In the genomic region with DNA sequence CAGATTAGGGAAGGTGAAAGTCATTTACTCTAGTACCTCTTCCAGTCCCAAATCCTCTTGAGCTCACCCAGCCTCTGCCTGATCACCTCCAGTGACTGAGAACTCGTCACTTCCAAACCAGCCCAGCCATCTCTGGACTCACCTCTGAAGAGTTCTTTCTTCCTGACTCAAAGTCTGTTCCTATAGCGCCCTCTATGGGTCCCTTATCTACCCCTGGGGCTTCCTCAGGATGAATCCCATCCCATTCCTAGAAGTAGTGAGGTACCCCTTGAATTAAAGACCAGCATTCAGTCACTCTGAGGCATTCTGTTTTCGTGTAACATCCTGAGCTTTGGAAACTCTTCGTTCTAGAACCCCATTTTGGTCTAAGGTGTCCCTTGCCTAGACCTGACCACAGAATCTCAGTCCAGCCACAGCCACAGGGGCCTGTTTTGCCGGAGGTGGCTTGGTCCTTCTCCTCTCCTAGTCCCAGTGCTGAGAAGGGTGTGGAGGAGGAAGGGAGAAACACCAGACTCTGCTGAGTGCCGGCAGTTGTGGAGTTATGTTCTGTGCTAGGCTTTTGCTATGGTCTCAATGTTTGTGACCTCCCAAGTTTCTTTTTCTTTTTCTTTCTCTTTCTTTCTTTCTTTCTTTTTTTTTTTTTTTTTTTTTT, we compare ENCODE assay signal across 8 cellular contexts. TPM values are rescaled to one million over a fixed set of nuclear protein-coding genes. Genes with fewer than 3 reads are reported as not detected.
DNase-seq lines count a peak whose midpoint lies in the region; ATAC-seq, FAIRE-seq and TF ChIP-seq lines count a peak whose summit lies in the region.

No MANE protein-coding gene starts in this region.

- no peak overlapping the region for H3K4me3 Mint-ChIP-seq in activated T-cell treated with anti-CD3 and anti-CD28 coated beads, Interleukin-2, amount 50 U/mL, for 24 hours
- H3K4me3 Mint-ChIP-seq in activated T-helper 2 cell treated with anti-CD3 and anti-CD28 coated beads, Interferon-gamma antibody, Interleukin-2, Interleukin-4, amounts not matched to agents 10 μg/mL and 5 μg/mL and 100 μg/mL, durations not matched to agents 14 hours and 24 hours and 36 hours (ENCODE audit: low read depth): no peak overlapping the region

- H3K27me3 ChIP-seq in HCT116 (ENCODE audit: insufficient read depth, low read length): no peaks in the 10 kb centered on the region
- H3K27me3 ChIP-seq in endothelial cell of umbilical vein (ENCODE audit: control insufficient read depth in 2 of 2, insufficient read depth in 2 of 2, low read length in 2 of 2): peaks cover 5 to 12% of the 10 kb centered on the region in 2 experiments

- H3K36me3 ChIP-seq in HCT116 (ENCODE audit: control insufficient read depth in 1 of 2, insufficient read depth in 2 of 2, low read length in 2 of 2): no peaks in the 10 kb centered on the region
- no peaks in the 10 kb centered on the region for H3K36me3 ChIP-seq in endothelial cell of umbilical vein (ENCODE audit: control insufficient read depth in 2 of 2, extremely low read depth in 1 of 2, insufficient read depth in 2 of 2, low read length in 2 of 2)

- TF ChIP-seq RAD21 in HCT116 (IDR thresholded peaks at IDR 0.05; ENCODE audit: low read depth): peak; percentile 88

- H3K9me1 ChIP-seq in endothelial cell of umbilical vein (replicated peaks; ENCODE audit: control insufficient read depth, extremely low read depth, insufficient read depth, low read length): no peaks in the 10 kb centered on the region

- no peaks in the 10 kb centered on the region for H4K20me1 ChIP-seq in HCT116 (ENCODE audit: insufficient read depth)
- H4K20me1 ChIP-seq in endothelial cell of umbilical vein (replicated peaks; ENCODE audit: control insufficient read depth, extremely low read depth, insufficient read depth, low read length): no peaks in the 10 kb centered on the region

- H2AFZ ChIP-seq in HCT116 (ENCODE audit: low read depth, low read length, poor library complexity, severe bottlenecking): no peak overlapping the region
- H2AFZ ChIP-seq in endothelial cell of umbilical vein (ENCODE audit: low read depth, low read length): no peak overlapping the region

- peak; percentile 53 for DNase-seq in CD1c-positive myeloid dendritic cell (ENCODE audit: extremely low spot score)
- peak; percentile 73 for DNase-seq in HCT116 (ENCODE audit: low read depth, low spot score)
- peak; percentile 92 for DNase-seq in NCI-H69 (lab: John Stamatoyannopoulos, UW)
- DNase-seq in endothelial cell of umbilical vein (ENCODE audit: low read depth, low spot score): no peak
- DNase-seq in urothelium cell line (ENCODE audit: low spot score): peak; percentile 63
- no peak for DNase-seq in activated T-cell treated with anti-CD3 and anti-CD28 coated beads, Interleukin-2, amount 50 U/mL, for 24 hours
- DNase-seq in activated T-helper 2 cell treated with anti-CD3 and anti-CD28 coated beads, Interferon-gamma antibody, Interleukin-2, Interleukin-4, amounts not matched to agents 10 μg/mL and 5 μg/mL and 100 μg/mL, durations not matched to agents 14 hours and 24 hours and 36 hours (ENCODE audit: low spot score): no peak

- H3K4me2 ChIP-seq in HCT116 (ENCODE audit: low read length): no peak overlapping the region
- no peak overlapping the region for H3K4me2 ChIP-seq in endothelial cell of umbilical vein (ENCODE audit: insufficient read depth, low read length)

- TF ChIP-seq POLR2A in HCT116 (IDR thresholded peaks at IDR 0.05; ENCODE audit: borderline replicate concordance, extremely low read depth, insufficient read depth, insufficient read length) (no peak), endothelial cell of umbilical vein (IDR thresholded peaks at IDR 0.05; ENCODE audit: low read depth, low read length) (no peak)

- peaks cover 3% of the 10 kb centered on the region for H3K4me1 Mint-ChIP-seq in activated T-cell treated with anti-CD3 and anti-CD28 coated beads, Interleukin-2, amount 50 U/mL, for 24 hours (ENCODE audit: low read depth)
- H3K4me1 Mint-ChIP-seq in activated T-helper 2 cell treated with anti-CD3 and anti-CD28 coated beads, Interferon-gamma antibody, Interleukin-2, Interleukin-4, amounts not matched to agents 10 μg/mL and 5 μg/mL and 100 μg/mL, durations not matched to agents 14 hours and 24 hours and 36 hours (ENCODE audit: low read depth): no peaks in the 10 kb centered on the region

- H3K27ac Mint-ChIP-seq in activated T-cell treated with anti-CD3 and anti-CD28 coated beads, Interleukin-2, amount 50 U/mL, for 24 hours: no peak overlapping the region
- H3K27ac Mint-ChIP-seq in activated T-helper 2 cell treated with anti-CD3 and anti-CD28 coated beads, Interferon-gamma antibody, Interleukin-2, Interleukin-4, amounts not matched to agents 10 μg/mL and 5 μg/mL and 100 μg/mL, durations not matched to agents 14 hours and 24 hours and 36 hours: no peak overlapping the region

- BruUV-seq in HCT116 (replicated peaks; lab: Mats Ljungman, UMichigan) (no TSS peak), endothelial cell of umbilical vein (replicated peaks; lab: Mats Ljungman, UMichigan) (no TSS peak)

- H3K27ac ChIP-seq in HCT116 (ENCODE audit: low read depth, low read length) (no peak overlapping the region), endothelial cell of umbilical vein (ENCODE audit: insufficient read depth, low read depth, low read length) (no peak overlapping the region)

- POLR2A ChIA-PET in HCT116 (lab: Charles Lee): no interaction called here
- POLR2A ChIA-PET in endothelial cell of umbilical vein (lab: Charles Lee): no interaction called here

- no peaks in the 10 kb centered on the region for H3K9me2 ChIP-seq in HCT116 (ENCODE audit: insufficient read depth)

- H3K9me3 ChIP-seq in HCT116 (ENCODE audit: control insufficient read depth in 1 of 2, insufficient read depth in 1 of 2, low read depth in 1 of 2, low read length in 2 of 2) (no peaks in the 10 kb centered on the region), endothelial cell of umbilical vein (replicated peaks; ENCODE audit: control insufficient read depth, insufficient read depth, low read length) (no peaks in the 10 kb centered on the region)

- H3K4me3 ChIP-seq in HCT116 (replicated peaks in 1 of 2; ENCODE audit: low read depth in 1 of 2, low read length in 2 of 2) (no peak overlapping the region), endothelial cell of umbilical vein (replicated peaks in 1 of 3; ENCODE audit: insufficient read depth in 1 of 3, low read depth in 1 of 3, low read length in 3 of 3) (no peak overlapping the region)

- H3K36me3 Mint-ChIP-seq in activated T-cell treated with anti-CD3 and anti-CD28 coated beads, Interleukin-2, amount 50 U/mL, for 24 hours (ENCODE audit: low read depth): no peaks in the 10 kb centered on the region
- no peaks in the 10 kb centered on the region for H3K36me3 Mint-ChIP-seq in activated T-helper 2 cell treated with anti-CD3 and anti-CD28 coated beads, Interferon-gamma antibody, Interleukin-2, Interleukin-4, amounts not matched to agents 10 μg/mL and 5 μg/mL and 100 μg/mL, durations not matched to agents 14 hours and 24 hours and 36 hours (ENCODE audit: low read depth)

- H3K9ac ChIP-seq in HCT116 (ENCODE audit: low read length): no peak overlapping the region
- no peak overlapping the region for H3K9ac ChIP-seq in endothelial cell of umbilical vein (replicated peaks; ENCODE audit: extremely low read depth, insufficient read depth, low read length)

- H3K9me3 Mint-ChIP-seq in activated T-cell treated with anti-CD3 and anti-CD28 coated beads, Interleukin-2, amount 50 U/mL, for 24 hours: no peaks in the 10 kb centered on the region
- H3K9me3 Mint-ChIP-seq in activated T-helper 2 cell treated with anti-CD3 and anti-CD28 coated beads, Interferon-gamma antibody, Interleukin-2, Interleukin-4, amounts not matched to agents 10 μg/mL and 5 μg/mL and 100 μg/mL, durations not matched to agents 14 hours and 24 hours and 36 hours: no peaks in the 10 kb centered on the region

- H3K79me2 ChIP-seq in HCT116 (ENCODE audit: insufficient read depth, low read length) (no peaks in the 10 kb centered on the region), endothelial cell of umbilical vein (ENCODE audit: control insufficient read depth, insufficient read depth, low read length) (no peaks in the 10 kb centered on the region)

- ATAC-seq in HCT116 (peak; percentile 97), HG03520 (IDR thresholded peaks at IDR 0.05; ENCODE audit: unreplicated experiment) (no peak)

- FAIRE-seq in endothelial cell of umbilical vein (lab: Jason Lieb, UNC) (no peak), urothelium cell line (lab: Jason Lieb, UNC) (no peak)

- RAD21 ChIA-PET in HCT116 (lab: Charles Lee; ENCODE audit: low non-redundant PET in 1 of 2, low total read pairs in 2 of 2, uncharacterized antibody in 2 of 2, unreplicated experiment in 2 of 2): interaction anchor here in 1 of 2 experiments (0.6 kb wide), 1 partner anchor 140 kb away, joined by 3 read pairs; no protein-coding TSS in a partner anchor

- TF ChIP-seq CTCF in HCT116 (IDR thresholded peaks at IDR 0.05 in 2 of 3, conservative IDR thresholded peaks at IDR 0.05 in 1 of 3; ENCODE audit: borderline replicate concordance in 1 of 3, insufficient read depth in 1 of 3, low read depth in 2 of 3, low read length in 2 of 3) (peak; percentile 73 to 90 (median 89); a peak in 5 of 6 replicates), endothelial cell of umbilical vein (IDR thresholded peaks at IDR 0.05; ENCODE audit: extremely low read depth in 1 of 2, insufficient read depth in 1 of 2, low read depth in 1 of 2, low read length in 2 of 2) (peak; percentile 44 to 46)

- intact Hi-C loops in HCT116 (cut with micrococcal nuclease) (loop anchor here (5.0 kb wide), 2 partner anchors 582 to 1097 kb away; no protein-coding TSS in a partner anchor), endothelial cell of umbilical vein (cut with micrococcal nuclease) (no loop called here)
- intact Hi-C loops in activated T-helper 2 cell treated with anti-CD3 and anti-CD28 coated beads, Interferon-gamma antibody, Interleukin-2, Interleukin-4, amounts not matched to agents 10 μg/mL and 5 μg/mL and 100 μg/mL, durations not matched to agents 14 hours and 24 hours and 36 hours (cut with micrococcal nuclease): no loop called here

- CTCF ChIA-PET in HCT116 (lab: Charles Lee) (interaction anchor here (0.7 to 1.2 kb wide), 2 partner anchors 16 to 51 kb away, joined by 3 read pairs; no protein-coding TSS in a partner anchor), endothelial cell of umbilical vein (lab: Charles Lee) (interaction anchor here (1.2 to 1.8 kb wide), 2 partner anchors 9 to 523 kb away, joined by 3 to 9 read pairs; no protein-coding TSS in a partner anchor)

- dilution Hi-C loops in endothelial cell of umbilical vein (cut with MboI; ENCODE audit: extremely low pct_ligation_motif_present, low sequenced_read_pairs): no loop called here

- no peaks in the 10 kb centered on the region for H3K4me1 ChIP-seq in HCT116 (ENCODE audit: control insufficient read depth in 1 of 2, insufficient read depth in 2 of 2, low read length in 2 of 2)
- no peaks in the 10 kb centered on the region for H3K4me1 ChIP-seq in endothelial cell of umbilical vein (ENCODE audit: control insufficient read depth, extremely low read depth, insufficient read depth, low read length)

- peaks cover 19% of the 10 kb centered on the region for H3K27me3 Mint-ChIP-seq in activated T-cell treated with anti-CD3 and anti-CD28 coated beads, Interleukin-2, amount 50 U/mL, for 24 hours
- peaks cover 10% of the 10 kb centered on the region for H3K27me3 Mint-ChIP-seq in activated T-helper 2 cell treated with anti-CD3 and anti-CD28 coated beads, Interferon-gamma antibody, Interleukin-2, Interleukin-4, amounts not matched to agents 10 μg/mL and 5 μg/mL and 100 μg/mL, durations not matched to agents 14 hours and 24 hours and 36 hours (ENCODE audit: low read depth)

RNA-seq across cellular contexts. Expression of a gene that starts 32.7 kb away (rescaled TPM):
- total RNA-seq in HCT116 (2021; ENCODE audit: unreplicated experiment) (1.2 TPM), endothelial cell of umbilical vein (not detected in 2 replicates)
- polyA plus RNA-seq in HCT116 (2012): 0.64 and 0.70 TPM in 2 replicates
- polyA plus RNA-seq in endothelial cell of umbilical vein: not detected in 2 replicates
- not detected in 2 replicates for polyA plus RNA-seq in endothelial cell of umbilical vein (2011; cell fraction: cytosol; rRNA removed)
- polyA plus RNA-seq in endothelial cell of umbilical vein (2011; cell fraction: nucleus; rRNA removed): not detected in 2 replicates
- polyA plus RNA-seq in endothelial cell of umbilical vein (2012): not detected in 2 replicates
- not detected in 2 replicates for polyA minus RNA-seq in endothelial cell of umbilical vein
- not detected for polyA minus RNA-seq in endothelial cell of umbilical vein (2011; cell fraction: cytosol; rRNA and poly(A)+ RNA removed)
- not detected in 2 replicates for polyA minus RNA-seq in endothelial cell of umbilical vein (2011; cell fraction: nucleus; rRNA and poly(A)+ RNA removed)
- 0.25 and 0.34 TPM in 2 replicates for total RNA-seq in activated T-helper 2 cell treated with anti-CD3 and anti-CD28 coated beads, Interferon-gamma antibody, Interleukin-2, Interleukin-4, amounts not matched to agents 10 μg/mL and 5 μg/mL and 100 μg/mL, durations not matched to agents 14 hours and 24 hours and 36 hours

RNA-seq across cellular contexts. Expression of a gene that starts 35.1 kb away (rescaled TPM):
- total RNA-seq in HCT116 (2021; ENCODE audit: unreplicated experiment): 0.54 TPM
- 0.02 and 0.20 TPM in 2 replicates for polyA plus RNA-seq in HCT116 (2012)
- total RNA-seq in endothelial cell of umbilical vein: 0.24 and 0.32 TPM in 2 replicates
- 0.45 and 0.54 TPM in 2 replicates for polyA plus RNA-seq in endothelial cell of umbilical vein
- 0.26 and 0.35 TPM in 2 replicates for polyA plus RNA-seq in endothelial cell of umbilical vein (2011; cell fraction: cytosol; rRNA removed)
- polyA plus RNA-seq in endothelial cell of umbilical vein (2011; cell fraction: nucleus; rRNA removed): 0.29 TPM in 2 replicates
- polyA plus RNA-seq in endothelial cell of umbilical vein (2012): 2.1 and 5.7 TPM in 2 replicates
- 0.21 and 0.39 TPM in 2 replicates for polyA minus RNA-seq in endothelial cell of umbilical vein
- polyA minus RNA-seq in endothelial cell of umbilical vein (2011; cell fraction: cytosol; rRNA and poly(A)+ RNA removed): 17.9 TPM
- polyA minus RNA-seq in endothelial cell of umbilical vein (2011; cell fraction: nucleus; rRNA and poly(A)+ RNA removed): 0.38 and 0.43 TPM in 2 replicates
- not detected in 2 replicates for total RNA-seq in activated T-helper 2 cell treated with anti-CD3 and anti-CD28 coated beads, Interferon-gamma antibody, Interleukin-2, Interleukin-4, amounts not matched to agents 10 μg/mL and 5 μg/mL and 100 μg/mL, durations not matched to agents 14 hours and 24 hours and 36 hours

Comparison
In these comparisons a context has a peak if more than half of its experiments do, and no peak if none do; other contexts are left out.
1. DNase-seq: peak in CD1c-positive myeloid dendritic cell (single experiment), HCT116 (single experiment), NCI-H69 (single experiment) and urothelium cell line (single experiment); none in endothelial cell of umbilical vein (single experiment), activated T-cell treated with anti-CD3 and anti-CD28 coated beads, Interleukin-2, amount 50 U/mL, for 24 hours (single experiment) and activated T-helper 2 cell treated with anti-CD3 and anti-CD28 coated beads, Interferon-gamma antibody, Interleukin-2, Interleukin-4, amounts not matched to agents 10 μg/mL and 5 μg/mL and 100 μg/mL, durations not matched to agents 14 hours and 24 hours and 36 hours (single experiment).